In genomic region chr5:178230879-178231735, GRCh38 we compare ENCODE assay signal across 10 cellular contexts. TPM values are rescaled to one million over a fixed set of nuclear protein-coding genes. Genes with fewer than 3 reads are reported as not detected.
DNase-seq lines count a peak whose midpoint lies in the region; ATAC-seq, FAIRE-seq and TF ChIP-seq lines count a peak whose summit lies in the region.
"Had no signal": no experiment of that assay in that cellular context is flagged by ENCODE, and none has a peak within 500 bp of the region (broad histone marks: within the 10 kb centered on the region; RNA-seq: fewer than 3 reads in every experiment).

No MANE protein-coding gene starts in this region.

- TF ChIP-seq EP300 in HepG2 (IDR thresholded peaks at IDR 0.05; ENCODE audit: low read depth in 2 of 2, low read length in 2 of 2) (no peak), HepG2 (CRISPR knock-in tag; IDR thresholded peaks at IDR 0.05; ENCODE audit: borderline replicate concordance) (no peak)

- peak overlapping the region; percentile 83 for H3K9ac ChIP-seq in HepG2 (ENCODE audit: insufficient read depth, low read depth, low read length)

- H3K9me3 ChIP-seq in HepG2 (ENCODE audit: low read length) (no peaks in the 10 kb centered on the region), thymus (ENCODE audit: control insufficient read depth) (no peaks in the 10 kb centered on the region)

- CTCF ChIA-PET in activated CD4-positive, alpha-beta T cell treated with anti-CD3 and anti-CD28 coated beads, Interleukin-2, amount 10 ng/mL, durations not matched to agents 7 days and 5 days (lab: Charles Lee): interaction anchor here (0.9 to 2.3 kb wide), 4 partner anchors 10 to 67 kb away, joined by 3 to 6 read pairs (median 4); no protein-coding TSS in a partner anchor
- CTCF ChIA-PET in HepG2 (lab: Yijun Ruan, JAX; ENCODE audit: low intra/inter-chr PET ratio, low total read pairs): no interaction called here

- BruUV-seq in HepG2 (replicated peaks; lab: Mats Ljungman, UMichigan): TSS peak; percentile 40

- POLR2A ChIA-PET in activated CD4-positive, alpha-beta T cell treated with anti-CD3 and anti-CD28 coated beads, Interleukin-2, amount 10 ng/mL, durations not matched to agents 7 days and 5 days (lab: Charles Lee): no interaction called here
- POLR2A ChIA-PET in HepG2 (lab: Yijun Ruan, JAX): interaction anchor here (0.7 to 3.1 kb wide), 8 partner anchors 15 to 77 kb away, joined by 3 to 12 read pairs (median 5); partner anchors contain the start of genes HNRNPAB and NHP2

- H3K4me1 ChIP-seq in HepG2 (ENCODE audit: insufficient read depth, low read length): peaks cover 49% of the 10 kb centered on the region
- peaks cover 14% of the 10 kb centered on the region for H3K4me1 ChIP-seq in thymus (ENCODE audit: control insufficient read depth, insufficient read depth, low read length)

- peaks cover 13 to 25% of the 10 kb centered on the region in 2 experiments; a peak in 4 of 5 replicates for H3K36me3 ChIP-seq in HepG2 (replicated peaks in 1 of 2; ENCODE audit: control insufficient read depth in 1 of 2, insufficient read depth in 2 of 2, low read length in 2 of 2)
- H3K36me3 ChIP-seq in thymus (ENCODE audit: control insufficient read depth, insufficient read depth): peaks cover 43% of the 10 kb centered on the region

- H3K4me1 Mint-ChIP-seq in activated CD4-positive, alpha-beta T cell treated with anti-CD3 and anti-CD28 coated beads, Interleukin-2, amount 10 ng/mL, durations not matched to agents 7 days and 5 days: peaks cover 72% of the 10 kb centered on the region

- no peak for TF ChIP-seq POLR2A in HepG2 (IDR thresholded peaks at IDR 0.05; ENCODE audit: insufficient read depth in 1 of 2, low read depth in 2 of 2, low read length in 2 of 2)

- H3K27ac ChIP-seq in HepG2 (ENCODE audit: extremely low read length, insufficient read depth, low read length) (peak overlapping the region; percentile 67), thymus (ENCODE audit: low read depth) (no peak overlapping the region)

- peaks cover 50% of the 10 kb centered on the region for H3K36me3 Mint-ChIP-seq in activated CD4-positive, alpha-beta T cell treated with anti-CD3 and anti-CD28 coated beads, Interleukin-2, amount 10 ng/mL, durations not matched to agents 7 days and 5 days (ENCODE audit: low read depth)

- no peaks in the 10 kb centered on the region for H3K27me3 Mint-ChIP-seq in activated CD4-positive, alpha-beta T cell treated with anti-CD3 and anti-CD28 coated beads, Interleukin-2, amount 10 ng/mL, durations not matched to agents 7 days and 5 days

- WGBS in HepG2 (ENCODE audit: low lambda C conversion rate): 31% methylated on average over 11 of the region's 14 CpGs
- WGBS in thymus: 83% methylated on average over 14 of the region's 14 CpGs

- peak overlapping the region; percentile 80 for H3K4me2 ChIP-seq in HepG2 (ENCODE audit: low read depth, low read length)

- H3K27me3 ChIP-seq in HepG2 (ENCODE audit: control insufficient read depth in 1 of 2, insufficient read depth in 2 of 2, low read length in 2 of 2) (no peaks in the 10 kb centered on the region), thymus (ENCODE audit: control insufficient read depth, insufficient read depth) (no peaks in the 10 kb centered on the region)

- ATAC-seq in HepG2: peak; percentile 5; the same call in 1 of the 3 replicates
- ATAC-seq in GM19351 (IDR thresholded peaks at IDR 0.05; ENCODE audit: unreplicated experiment): no peak
- ATAC-seq in HG03457 (IDR thresholded peaks at IDR 0.05; ENCODE audit: unreplicated experiment): no peak
- ATAC-seq in GM18520 (IDR thresholded peaks at IDR 0.05; ENCODE audit: unreplicated experiment): no peak

- peak overlapping the region; percentile 83 for H3K4me3 ChIP-seq in astrocyte of the spinal cord (ENCODE audit: low read depth, low read length)
- H3K4me3 ChIP-seq in HepG2 (replicated peaks in 1 of 3; ENCODE audit: insufficient read depth in 1 of 3, low read depth in 2 of 3, low read length in 3 of 3): peak overlapping the region; percentile 69 to 93 (median 87)
- H3K4me3 ChIP-seq in thymus (ENCODE audit: low read length): peak overlapping the region; percentile 89

- TF ChIP-seq RAD21 in HepG2 (CRISPR knock-in tag; IDR thresholded peaks at IDR 0.05): no peak

- intact Hi-C loops in HepG2 (cut with micrococcal nuclease; ENCODE audit: unreplicated experiment): no loop called here

- FAIRE-seq in HepG2 (lab: Jason Lieb, UNC): peak; percentile 63

- H3K27ac Mint-ChIP-seq in activated CD4-positive, alpha-beta T cell treated with anti-CD3 and anti-CD28 coated beads, Interleukin-2, amount 10 ng/mL, durations not matched to agents 7 days and 5 days: peak overlapping the region; percentile 85

- in situ Hi-C loops in astrocyte of the spinal cord (cut with HindIII; ENCODE audit: low sequenced_read_pairs): no loop called here
- in situ Hi-C loops in HepG2 (cut with HindIII; ENCODE audit: extremely low pct_ligation_motif_present, low pct_unique_long_range_greater_than_20kb): no loop called here

- H3K4me3 Mint-ChIP-seq in activated CD4-positive, alpha-beta T cell treated with anti-CD3 and anti-CD28 coated beads, Interleukin-2, amount 10 ng/mL, durations not matched to agents 7 days and 5 days: peak overlapping the region; percentile 83

- H3K79me2 ChIP-seq in HepG2 (ENCODE audit: insufficient read depth, low read length): peaks cover 20% of the 10 kb centered on the region

- H3K9me3 Mint-ChIP-seq in activated CD4-positive, alpha-beta T cell treated with anti-CD3 and anti-CD28 coated beads, Interleukin-2, amount 10 ng/mL, durations not matched to agents 7 days and 5 days: no peaks in the 10 kb centered on the region

- TF ChIP-seq CTCF in astrocyte of the spinal cord (IDR thresholded peaks at IDR 0.05; ENCODE audit: low read depth, low read length): no peak
- TF ChIP-seq CTCF in HepG2 (CRISPR knock-in tag; IDR thresholded peaks at IDR 0.05): no peak

- H4K20me1 ChIP-seq in HepG2 (ENCODE audit: insufficient read depth, low read length): no peaks in the 10 kb centered on the region

- DNase-seq in activated CD4-positive, alpha-beta T cell treated with anti-CD3 and anti-CD28 coated beads, Interleukin-2, amount 10 ng/mL, durations not matched to agents 7 days and 5 days: no peak
- no peak for DNase-seq in activated CD4-positive, alpha-beta T cell treated with anti-CD3 and anti-CD28 coated beads for 4 hours
- DNase-seq in astrocyte of the spinal cord (ENCODE audit: low read depth, low spot score) (no peak), HepG2 (ENCODE audit: low spot score) (no peak)

- H2AFZ ChIP-seq in HepG2 (ENCODE audit: low read length): no peak overlapping the region

RNA-seq across cellular contexts. Expression of gene PHYKPL, which starts 1.5 kb away (rescaled TPM):
- total RNA-seq in activated CD4-positive, alpha-beta T cell treated with anti-CD3 and anti-CD28 coated beads, Interleukin-2, amount 10 ng/mL, durations not matched to agents 7 days and 5 days: 100 to 1,000 TPM; 126 to 138 TPM
- 6.5 and 18.0 TPM in 2 replicates for total RNA-seq in HepG2 (2016; rRNA removed; fragmentation: Illumina TruSeq; extraction: Trizol)
- 9.3 and 10.3 TPM in 2 replicates for total RNA-seq in HepG2 (2016; cell fraction: cytosol; rRNA removed; fragmentation: Illumina TruSeq; extraction: Trizol; ENCODE audit: low read depth)
- 6.3 and 18.2 TPM in 2 replicates for total RNA-seq in HepG2 (2016; cell fraction: insoluble cytoplasmic fraction; rRNA removed; fragmentation: Illumina TruSeq; extraction: Trizol)
- 12.3 and 14.3 TPM in 2 replicates for total RNA-seq in HepG2 (2016; cell fraction: membrane; rRNA removed; fragmentation: Illumina TruSeq; extraction: Trizol)
- total RNA-seq in HepG2 (2016; cell fraction: nucleus; rRNA removed; fragmentation: Illumina TruSeq; extraction: Trizol): 28.0 and 31.5 TPM in 2 replicates
- polyA plus RNA-seq in HepG2 (2011; rRNA removed) (78.6 and 94.3 TPM in 2 replicates), thymus (116 TPM)
- polyA plus RNA-seq in HepG2 (2011; cell fraction: cytosol; rRNA removed): 35.8 and 36.7 TPM in 2 replicates
- polyA plus RNA-seq in HepG2 (2011; cell fraction: nucleus; rRNA removed): 312 and 345 TPM in 2 replicates
- polyA plus RNA-seq in HepG2 (2012): 25.4 and 34.0 TPM in 2 replicates
- 6.9 and 8.7 TPM in 2 replicates for polyA plus RNA-seq in HepG2 (2016; cell fraction: cytosol; fragmentation: Illumina TruSeq; extraction: Trizol; ENCODE audit: low read depth)
- polyA plus RNA-seq in HepG2 (2016; cell fraction: insoluble cytoplasmic fraction; fragmentation: Illumina TruSeq; extraction: Trizol; ENCODE audit: low read depth): 6.1 and 7.0 TPM in 2 replicates
- 9.0 and 11.2 TPM in 2 replicates for polyA plus RNA-seq in HepG2 (2016; cell fraction: membrane; fragmentation: Illumina TruSeq; extraction: Trizol; ENCODE audit: low read depth)
- polyA plus RNA-seq in HepG2 (2016; cell fraction: nucleus; fragmentation: Illumina TruSeq; extraction: Trizol; ENCODE audit: insufficient read depth, low read depth): 47.5 and 57.4 TPM in 2 replicates
- 97.9 and 139 TPM in 2 replicates for polyA minus RNA-seq in HepG2 (2011; rRNA and poly(A)+ RNA removed; ENCODE audit: low replicate concordance)
- polyA minus RNA-seq in HepG2 (2011; cell fraction: cytosol; rRNA and poly(A)+ RNA removed): 10.3 and 11.5 TPM in 2 replicates
- polyA minus RNA-seq in HepG2 (2011; cell fraction: nucleus; rRNA and poly(A)+ RNA removed): 134 and 154 TPM in 2 replicates

RNA-seq across cellular contexts. Expression of gene HNRNPAB, which starts 26.8 kb away (rescaled TPM):
- 100 to 1,000 TPM; 185 to 215 TPM for total RNA-seq in activated CD4-positive, alpha-beta T cell treated with anti-CD3 and anti-CD28 coated beads, Interleukin-2, amount 10 ng/mL, durations not matched to agents 7 days and 5 days
- total RNA-seq in HepG2 (2016; rRNA removed; fragmentation: Illumina TruSeq; extraction: Trizol): 111 and 132 TPM in 2 replicates
- 12.0 and 13.3 TPM in 2 replicates for total RNA-seq in HepG2 (2016; cell fraction: cytosol; rRNA removed; fragmentation: Illumina TruSeq; extraction: Trizol; ENCODE audit: low read depth)
- total RNA-seq in HepG2 (2016; cell fraction: insoluble cytoplasmic fraction; rRNA removed; fragmentation: Illumina TruSeq; extraction: Trizol): 110 and 122 TPM in 2 replicates
- total RNA-seq in HepG2 (2016; cell fraction: membrane; rRNA removed; fragmentation: Illumina TruSeq; extraction: Trizol): 37.5 and 44.0 TPM in 2 replicates
- total RNA-seq in HepG2 (2016; cell fraction: nucleus; rRNA removed; fragmentation: Illumina TruSeq; extraction: Trizol): 54.8 and 64.8 TPM in 2 replicates
- polyA plus RNA-seq in HepG2 (2011; rRNA removed): 46.1 and 62.6 TPM in 2 replicates
- polyA plus RNA-seq in HepG2 (2011; cell fraction: cytosol; rRNA removed): 52.5 and 54.6 TPM in 2 replicates
- polyA plus RNA-seq in HepG2 (2011; cell fraction: nucleus; rRNA removed): 28.6 and 30.1 TPM in 2 replicates
- polyA plus RNA-seq in HepG2 (2012): 55.4 and 68.0 TPM in 2 replicates
- 12.0 and 13.6 TPM in 2 replicates for polyA plus RNA-seq in HepG2 (2016; cell fraction: cytosol; fragmentation: Illumina TruSeq; extraction: Trizol; ENCODE audit: low read depth)
- 241 and 256 TPM in 2 replicates for polyA plus RNA-seq in HepG2 (2016; cell fraction: insoluble cytoplasmic fraction; fragmentation: Illumina TruSeq; extraction: Trizol; ENCODE audit: low read depth)
- 36.3 and 40.6 TPM in 2 replicates for polyA plus RNA-seq in HepG2 (2016; cell fraction: membrane; fragmentation: Illumina TruSeq; extraction: Trizol; ENCODE audit: low read depth)
- polyA plus RNA-seq in HepG2 (2016; cell fraction: nucleus; fragmentation: Illumina TruSeq; extraction: Trizol; ENCODE audit: insufficient read depth, low read depth): 151 and 157 TPM in 2 replicates
- polyA minus RNA-seq in HepG2 (2011; rRNA and poly(A)+ RNA removed; ENCODE audit: low replicate concordance): 17.1 and 71.1 TPM in 2 replicates
- 15.4 and 24.9 TPM in 2 replicates for polyA minus RNA-seq in HepG2 (2011; cell fraction: cytosol; rRNA and poly(A)+ RNA removed)
- polyA minus RNA-seq in HepG2 (2011; cell fraction: nucleus; rRNA and poly(A)+ RNA removed): 26.0 and 31.3 TPM in 2 replicates
- polyA plus RNA-seq in thymus: 146 TPM

RNA-seq across cellular contexts. Expression of gene GMCL2, which starts 43.9 kb away (rescaled TPM):
- total RNA-seq in activated CD4-positive, alpha-beta T cell treated with anti-CD3 and anti-CD28 coated beads, Interleukin-2, amount 10 ng/mL, durations not matched to agents 7 days and 5 days: not detected
- not detected in 2 replicates for total RNA-seq in HepG2 (2016; rRNA removed; fragmentation: Illumina TruSeq; extraction: Trizol)
- total RNA-seq in HepG2 (2016; cell fraction: cytosol; rRNA removed; fragmentation: Illumina TruSeq; extraction: Trizol; ENCODE audit: low read depth): not detected in 2 replicates
- total RNA-seq in HepG2 (2016; cell fraction: insoluble cytoplasmic fraction; rRNA removed; fragmentation: Illumina TruSeq; extraction: Trizol): not detected in 2 replicates
- not detected in 2 replicates for total RNA-seq in HepG2 (2016; cell fraction: membrane; rRNA removed; fragmentation: Illumina TruSeq; extraction: Trizol)
- not detected in 2 replicates for total RNA-seq in HepG2 (2016; cell fraction: nucleus; rRNA removed; fragmentation: Illumina TruSeq; extraction: Trizol)
- 0.03 TPM in 1 of 2 replicates, not detected in the other for polyA plus RNA-seq in HepG2 (2011; rRNA removed)
- not detected in 2 replicates for polyA plus RNA-seq in HepG2 (2011; cell fraction: cytosol; rRNA removed)
- not detected in 2 replicates for polyA plus RNA-seq in HepG2 (2011; cell fraction: nucleus; rRNA removed)
- polyA plus RNA-seq in HepG2 (2012): 0.05 TPM in 1 of 2 replicates, not detected in the other
- not detected in 2 replicates for polyA plus RNA-seq in HepG2 (2016; cell fraction: cytosol; fragmentation: Illumina TruSeq; extraction: Trizol; ENCODE audit: low read depth)
- not detected in 2 replicates for polyA plus RNA-seq in HepG2 (2016; cell fraction: insoluble cytoplasmic fraction; fragmentation: Illumina TruSeq; extraction: Trizol; ENCODE audit: low read depth)
- polyA plus RNA-seq in HepG2 (2016; cell fraction: membrane; fragmentation: Illumina TruSeq; extraction: Trizol; ENCODE audit: low read depth): not detected in 2 replicates
- polyA plus RNA-seq in HepG2 (2016; cell fraction: nucleus; fragmentation: Illumina TruSeq; extraction: Trizol; ENCODE audit: insufficient read depth, low read depth): not detected in 2 replicates
- polyA minus RNA-seq in HepG2 (2011; rRNA and poly(A)+ RNA removed; ENCODE audit: low replicate concordance): not detected in 2 replicates
- not detected in 2 replicates for polyA minus RNA-seq in HepG2 (2011; cell fraction: cytosol; rRNA and poly(A)+ RNA removed)
- not detected in 2 replicates for polyA minus RNA-seq in HepG2 (2011; cell fraction: nucleus; rRNA and poly(A)+ RNA removed)
- under 0.01 TPM for polyA plus RNA-seq in thymus
- total RNA-seq: aorta, Daoy had no signal
- polyA plus RNA-seq: aorta had no signal
